Comparison of ENCODE assay signal across 1 cellular context in genomic region chr17:6831662-6832263, GRCh38.
TF ChIP-seq lines count a peak whose summit lies in the region.

Gene TEKT1, minus strand, starts transcription at chr17:6831729. Its CDS starts 1,353 bp downstream, at chr17:6830376.

TF ChIP-seq in K562, 482 proteins besides CTCF, POLR2A, EP300 and RAD21 (continued from another document):
- TF ChIP-seq SIN3A (IDR thresholded peaks at IDR 0.05; ENCODE audit: borderline replicate concordance in 2 of 2, control insufficient read depth in 1 of 2, low read depth in 2 of 2, low read length in 2 of 2) (no peak), RFX1 (IDR thresholded peaks at IDR 0.05) (peak; percentile 85), SIN3B (IDR thresholded peaks at IDR 0.05; ENCODE audit: low read depth) (no peak), FOXJ2 (tag; IDR thresholded peaks at IDR 0.05) (peak; percentile 88)
